Comparison of ENCODE assay signal across 1 cellular context in genomic region chr17:60303406-60304099, GRCh38.
TF ChIP-seq lines count a peak whose summit lies in the region.

No MANE protein-coding gene starts in this region.

TF ChIP-seq in K562, 482 proteins besides CTCF, POLR2A, EP300 and RAD21 (continued from another document and continues in another):
- TF ChIP-seq ZBTB40 (IDR thresholded peaks at IDR 0.05) (no peak), ZBTB40 (CRISPR knock-in tag; IDR thresholded peaks at IDR 0.05) (no peak), ATF7 (IDR thresholded peaks at IDR 0.05) (peak; percentile 77; the same call in 1 of the 2 replicates), NCOA6 (IDR thresholded peaks at IDR 0.05) (no peak), KDM5B (IDR thresholded peaks at IDR 0.05; ENCODE audit: insufficient replicate concordance, low read depth, low read length) (no peak), ZNF217 (CRISPR knock-in tag; IDR thresholded peaks at IDR 0.05) (no peak), TARDBP (IDR thresholded peaks at IDR 0.05) (no peak), RFX1 (IDR thresholded peaks at IDR 0.05) (peak; percentile 92), KDM4B (IDR thresholded peaks at IDR 0.05; ENCODE audit: borderline replicate concordance in 2 of 2, low read depth in 1 of 2) (no peak), GMEB1 (CRISPR knock-in tag; IDR thresholded peaks at IDR 0.05) (no peak), TRIM24 (IDR thresholded peaks at IDR 0.05) (peak; percentile 53 to 61; a peak in 2 of 4 replicates), ZBTB9 (CRISPR knock-in tag; IDR thresholded peaks at IDR 0.05) (no peak), ZNF354B (CRISPR knock-in tag; IDR thresholded peaks at IDR 0.05) (no peak), MEF2D (tag; conservative IDR thresholded peaks at IDR 0.05; ENCODE audit: low read depth) (no peak), ZNF174 (CRISPR knock-in tag; IDR thresholded peaks at IDR 0.05) (no peak), ZNF77 (CRISPR knock-in tag; IDR thresholded peaks at IDR 0.05) (no peak), PML (IDR thresholded peaks at IDR 0.05; ENCODE audit: low read length) (no peak), ZNF75A (CRISPR knock-in tag; IDR thresholded peaks at IDR 0.05) (0 out of 2 replicates have a peak, but pooled peaks have one; percentile 23), PHF20 (IDR thresholded peaks at IDR 0.05; ENCODE audit: partially characterized antibody) (no peak), FOXO4 (CRISPR knock-in tag; IDR thresholded peaks at IDR 0.05) (no peak), FOXJ2 (tag; IDR thresholded peaks at IDR 0.05) (no peak), E2F8 (IDR thresholded peaks at IDR 0.05; ENCODE audit: low read depth, partially characterized antibody) (peak; percentile 21), GTF2E2 (tag; IDR thresholded peaks at IDR 0.05) (no peak), ZSCAN32 (CRISPR knock-in tag; IDR thresholded peaks at IDR 0.05) (no peak), AFF1 (IDR thresholded peaks at IDR 0.05; ENCODE audit: low read depth in 1 of 2, partially characterized antibody in 2 of 2) (peak in 1 of 2 experiments; percentile 54), OTX1 (CRISPR knock-in tag; IDR thresholded peaks at IDR 0.05) (no peak), MTF1 (CRISPR knock-in tag; IDR thresholded peaks at IDR 0.05; ENCODE audit: borderline replicate concordance) (no peak), JUN (IDR thresholded peaks at IDR 0.05; ENCODE audit: borderline replicate concordance, low read depth, low read length) (peak; percentile 56; the same call in 1 of the 2 replicates), JUN (CRISPR knock-in tag; IDR thresholded peaks at IDR 0.05; ENCODE audit: borderline replicate concordance) (no peak), TAL1 (IDR thresholded peaks at IDR 0.05) (no peak), POLR2H (tag; IDR thresholded peaks at IDR 0.05; ENCODE audit: low read depth) (no peak), ZBTB8A (IDR thresholded peaks at IDR 0.05; ENCODE audit: partially characterized antibody) (no peak), ARID1B (IDR thresholded peaks at IDR 0.05) (no peak), ZKSCAN1 (IDR thresholded peaks at IDR 0.05; ENCODE audit: low read depth, low read length) (no peak), CREBBP (IDR thresholded peaks at IDR 0.05; ENCODE audit: low read depth, low read length) (no peak), HNRNPL (IDR thresholded peaks at IDR 0.05; ENCODE audit: low read depth, low read length) (no peak), ZFX (CRISPR knock-in tag; IDR thresholded peaks at IDR 0.05) (no peak), LCOR (CRISPR knock-in tag; IDR thresholded peaks at IDR 0.05) (no peak), TRIM25 (IDR thresholded peaks at IDR 0.05; ENCODE audit: borderline replicate concordance) (no peak), ZNF444 (CRISPR knock-in tag; IDR thresholded peaks at IDR 0.05) (no peak), ZNF316 (IDR thresholded peaks at IDR 0.05) (no peak), CBX3 (IDR thresholded peaks at IDR 0.05; ENCODE audit: borderline replicate concordance in 1 of 2, low read length in 2 of 2) (no peak), CBFB (CRISPR knock-in tag; IDR thresholded peaks at IDR 0.05) (no peak), KDM1A (IDR thresholded peaks at IDR 0.05) (no peak), CBX5 (IDR thresholded peaks at IDR 0.05; ENCODE audit: borderline replicate concordance, low read depth) (no peak), DACH1 (IDR thresholded peaks at IDR 0.05; ENCODE audit: partially characterized antibody) (no peak)
